14 cellular contexts compared by ENCODE assay signal in the genomic region with DNA sequence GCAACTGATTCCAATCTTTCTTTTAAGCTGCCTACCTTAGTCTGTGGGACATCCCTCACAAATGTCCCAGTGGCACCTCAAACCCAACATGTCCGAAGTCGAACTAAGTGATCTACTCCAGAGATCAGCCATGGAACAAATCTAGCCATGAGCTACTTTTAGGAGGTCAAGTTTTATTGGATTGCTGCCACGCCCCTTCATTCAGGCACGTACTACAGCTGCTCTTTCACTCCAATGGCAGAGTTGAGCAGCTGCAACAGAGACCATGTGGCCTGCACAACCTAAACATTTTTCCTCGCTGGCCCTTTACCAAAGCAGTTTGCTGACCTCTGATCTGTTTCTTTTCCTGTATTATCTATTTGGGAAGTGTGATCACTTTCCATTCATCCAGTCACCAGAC.
"Had no signal": no experiment of that assay in that cellular context is flagged by ENCODE, and none has a peak within 500 bp of the region (broad histone marks: within the 10 kb centered on the region; RNA-seq: fewer than 3 reads in every experiment).

No MANE protein-coding gene starts in this region.

- H3K9me3 ChIP-seq: body of pancreas, pancreas had no signal

- DNase-seq: activated CD4-positive, alpha-beta T cell treated with anti-CD3 and anti-CD28 coated beads for 36 hours; activated naive CD4-positive, alpha-beta T cell treated with anti-CD3 and anti-CD28 coated beads, Interleukin-2, amount 10 ng/mL, durations not matched to agents 7 days and 5 days; body of pancreas; pancreas; T-cell; T1000 had no signal

- H3K27me3 Mint-ChIP-seq: type B pancreatic cell had no signal

- H3K4me1 ChIP-seq: body of pancreas, pancreas had no signal

- H3K4me3 ChIP-seq: body of pancreas, pancreas, SK-N-MC, smooth muscle cell had no signal

- H3K27me3 ChIP-seq: body of pancreas, pancreas had no signal

- H3K27ac Mint-ChIP-seq: activated CD4-positive, alpha-beta T cell treated with anti-CD3 and anti-CD28 coated beads for 36 hours; activated naive CD4-positive, alpha-beta T cell treated with anti-CD3 and anti-CD28 coated beads, Interleukin-2, amount 10 ng/mL, durations not matched to agents 7 days and 5 days; activated T-helper 17 cell treated with anti-CD3 and anti-CD28 coated beads, Interleukin-2, amount 50 U/mL, for 72 hours; stimulated activated effector memory CD8-positive, alpha-beta T cell treated with anti-CD3 and anti-CD28 coated beads, Interleukin-12 subunit alpha, Interleukin-12 subunit beta, amount 100 ng/mL, for 72 hours; T-cell; type B pancreatic cell had no signal

- ATAC-seq: activated CD4-positive, alpha-beta T cell treated with anti-CD3 and anti-CD28 coated beads for 36 hours; activated T-helper 17 cell treated with anti-CD3 and anti-CD28 coated beads, Interleukin-2, amount 50 U/mL, for 72 hours; body of pancreas; esophagus mucosa; T-cell had no signal

- H3K27ac ChIP-seq: body of pancreas, SK-N-MC, VCaP had no signal

- H3K4me1 Mint-ChIP-seq: activated CD4-positive, alpha-beta T cell treated with anti-CD3 and anti-CD28 coated beads for 36 hours; activated naive CD4-positive, alpha-beta T cell treated with anti-CD3 and anti-CD28 coated beads, Interleukin-2, amount 10 ng/mL, durations not matched to agents 7 days and 5 days; activated T-helper 17 cell treated with anti-CD3 and anti-CD28 coated beads, Interleukin-2, amount 50 U/mL, for 72 hours; central memory CD8-positive, alpha-beta T cell; stimulated activated effector memory CD8-positive, alpha-beta T cell treated with anti-CD3 and anti-CD28 coated beads, Interleukin-12 subunit alpha, Interleukin-12 subunit beta, amount 100 ng/mL, for 72 hours; T-cell had no signal

- H3K9me3 Mint-ChIP-seq: activated naive CD4-positive, alpha-beta T cell treated with anti-CD3 and anti-CD28 coated beads, Interleukin-2, amount 10 ng/mL, durations not matched to agents 7 days and 5 days; activated T-helper 17 cell treated with anti-CD3 and anti-CD28 coated beads, Interleukin-2, amount 50 U/mL, for 72 hours; central memory CD8-positive, alpha-beta T cell; stimulated activated effector memory CD8-positive, alpha-beta T cell treated with anti-CD3 and anti-CD28 coated beads, Interleukin-12 subunit alpha, Interleukin-12 subunit beta, amount 100 ng/mL, for 72 hours; T-cell had no signal

- H3K4me3 Mint-ChIP-seq: activated CD4-positive, alpha-beta T cell treated with anti-CD3 and anti-CD28 coated beads for 36 hours; activated naive CD4-positive, alpha-beta T cell treated with anti-CD3 and anti-CD28 coated beads, Interleukin-2, amount 10 ng/mL, durations not matched to agents 7 days and 5 days; activated T-helper 17 cell treated with anti-CD3 and anti-CD28 coated beads, Interleukin-2, amount 50 U/mL, for 72 hours; central memory CD8-positive, alpha-beta T cell; stimulated activated effector memory CD8-positive, alpha-beta T cell treated with anti-CD3 and anti-CD28 coated beads, Interleukin-12 subunit alpha, Interleukin-12 subunit beta, amount 100 ng/mL, for 72 hours; T-cell; type B pancreatic cell had no signal

- H3K36me3 Mint-ChIP-seq: activated naive CD4-positive, alpha-beta T cell treated with anti-CD3 and anti-CD28 coated beads, Interleukin-2, amount 10 ng/mL, durations not matched to agents 7 days and 5 days; stimulated activated effector memory CD8-positive, alpha-beta T cell treated with anti-CD3 and anti-CD28 coated beads, Interleukin-12 subunit alpha, Interleukin-12 subunit beta, amount 100 ng/mL, for 72 hours; T-cell had no signal
